In genomic region chr18:5895300-5895885, GRCh38 we compare ENCODE assay signal across 8 cellular contexts.
DNase-seq lines count a peak whose midpoint lies in the region; ATAC-seq, FAIRE-seq and TF ChIP-seq lines count a peak whose summit lies in the region.

Gene TMEM200C (minus strand): TSS chr18:5895522. CDS start chr18:5892063, 3,459 bp downstream.

- DNase-seq in GM12864 (ENCODE audit: low read depth), result no peak
- no peak for DNase-seq in central memory CD8-positive, alpha-beta T cell (ENCODE audit: low spot score in 2 of 2)
- DNase-seq in memory B cell (ENCODE audit: low spot score in 2 of 2), result no peak
- DNase-seq in urothelium cell line (ENCODE audit: low spot score), result peak; percentile 82
- no peak for DNase-seq in SKM-1 (lab: John Stamatoyannopoulos, UW; ENCODE audit: unreplicated experiment)

- ATAC-seq in HG03135 (IDR thresholded peaks at IDR 0.05; ENCODE audit: unreplicated experiment) (peak; percentile 48), memory B cell (ENCODE audit: low read depth) (no peak), HG02623 (IDR thresholded peaks at IDR 0.05; ENCODE audit: unreplicated experiment) (no peak), GM19324 (IDR thresholded peaks at IDR 0.05; ENCODE audit: low FRiP score, unreplicated experiment) (no peak)
- ATAC-seq in central memory CD8-positive, alpha-beta T cell (replicated peaks; ENCODE audit: extremely low read depth, poor library complexity, severe bottlenecking), result no peak

- no peak for TF ChIP-seq CTCF in GM12864 (IDR thresholded peaks at IDR 0.05; ENCODE audit: low read depth, low read length, missing control alignments)

- no peaks in the 10 kb centered on the region for H3K36me3 Mint-ChIP-seq in central memory CD8-positive, alpha-beta T cell (ENCODE audit: insufficient read depth)
- no peaks in the 10 kb centered on the region for H3K36me3 Mint-ChIP-seq in memory B cell

- H3K4me3 Mint-ChIP-seq in central memory CD8-positive, alpha-beta T cell, result peak within 1 kb of the TSS; percentile 29
- H3K4me3 Mint-ChIP-seq in memory B cell, result peak within 1 kb of the TSS; percentile 16

- no peaks in the 10 kb centered on the region for H3K4me1 Mint-ChIP-seq in central memory CD8-positive, alpha-beta T cell
- peaks cover 5% of the 10 kb centered on the region for H3K4me1 Mint-ChIP-seq in memory B cell

- H3K4me3 ChIP-seq in GM12864 (ENCODE audit: low read depth, low read length), result peak within 1 kb of the TSS; percentile 31

- no peak within 1 kb of the TSS for H3K27ac Mint-ChIP-seq in central memory CD8-positive, alpha-beta T cell (ENCODE audit: low read depth)
- no peak within 1 kb of the TSS for H3K27ac Mint-ChIP-seq in memory B cell

- no peak for FAIRE-seq in urothelium cell line (lab: Jason Lieb, UNC)

- H3K9me3 Mint-ChIP-seq in central memory CD8-positive, alpha-beta T cell, result no peaks in the 10 kb centered on the region
- no peaks in the 10 kb centered on the region for H3K9me3 Mint-ChIP-seq in memory B cell

- peaks cover 76% of the 10 kb centered on the region for H3K27me3 Mint-ChIP-seq in central memory CD8-positive, alpha-beta T cell
- peaks cover 15% of the 10 kb centered on the region for H3K27me3 Mint-ChIP-seq in memory B cell
